In the genomic region with DNA sequence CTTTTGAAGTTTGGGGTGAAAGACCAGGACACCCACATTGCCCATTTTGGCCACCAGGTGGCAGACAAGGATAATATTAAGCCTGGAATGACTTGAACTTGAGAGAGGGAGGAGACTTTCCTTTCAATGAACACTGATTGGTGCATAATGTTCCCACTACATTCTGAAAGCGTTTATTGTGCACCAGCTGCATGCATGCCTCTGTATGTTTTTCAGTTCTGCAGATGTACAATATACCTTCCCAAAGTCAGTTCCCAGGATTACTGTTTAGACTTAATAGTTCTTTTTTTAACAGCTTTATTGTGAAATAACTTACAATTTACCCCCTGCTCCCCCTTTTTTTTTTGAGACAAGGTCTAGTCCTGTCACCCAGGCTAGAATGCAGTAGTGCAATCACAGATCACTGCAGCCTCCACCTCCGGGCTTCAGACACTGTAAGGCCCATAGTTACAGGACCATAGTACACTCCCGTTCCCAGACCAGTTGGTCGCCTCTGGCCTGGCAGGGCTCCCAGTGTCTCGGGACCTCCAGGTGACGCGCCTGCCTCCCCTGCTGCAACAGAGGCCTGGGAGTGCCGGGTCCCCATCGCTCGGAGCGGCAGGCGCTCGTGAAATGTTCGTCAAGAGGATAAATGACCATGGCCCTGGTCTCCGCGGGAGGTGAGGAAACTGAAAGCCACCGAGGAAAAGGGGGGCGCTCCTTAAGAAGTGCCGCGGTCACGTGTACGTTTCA, we compare ENCODE assay signal across 8 cellular contexts. TPM values are rescaled to one million over a fixed set of nuclear protein-coding genes. Genes with fewer than 3 reads are reported as not detected.
DNase-seq lines count a peak whose midpoint lies in the region; ATAC-seq, FAIRE-seq and TF ChIP-seq lines count a peak whose summit lies in the region.

No MANE protein-coding gene starts in this region.

- H3K27ac ChIP-seq in HL-60 (replicated peaks) (no peak overlapping the region), endothelial cell of umbilical vein (ENCODE audit: insufficient read depth, low read depth, low read length) (no peak overlapping the region)

- H3K4me1 ChIP-seq in NT2/D1 (ENCODE audit: insufficient read depth, insufficient read length) (peaks cover 7% of the 10 kb centered on the region), endothelial cell of umbilical vein (ENCODE audit: control insufficient read depth, extremely low read depth, insufficient read depth, low read length) (peaks cover 12% of the 10 kb centered on the region), mucosa of descending colon (ENCODE audit: low read depth) (peaks cover 15% of the 10 kb centered on the region)

- dilution Hi-C loops in endothelial cell of umbilical vein (cut with MboI; ENCODE audit: extremely low pct_ligation_motif_present, low sequenced_read_pairs), result no loop called here

- H3K4me3 ChIP-seq in AG09309 (ENCODE audit: control insufficient read depth, low read depth, low read length) (peak overlapping the region; percentile 50), HL-60 (replicated peaks; ENCODE audit: insufficient read depth, low read length) (peak overlapping the region; percentile 22), NT2/D1 (ENCODE audit: insufficient read length, low read depth) (peak overlapping the region; percentile 35), endothelial cell of umbilical vein (replicated peaks in 1 of 3; ENCODE audit: insufficient read depth in 1 of 3, low read depth in 1 of 3, low read length in 3 of 3) (peak overlapping the region; percentile 18 to 45 (median 33)), mucosa of descending colon (no peak overlapping the region)

- FAIRE-seq in endothelial cell of umbilical vein (lab: Jason Lieb, UNC), result peak; percentile 97

- TF ChIP-seq CTCF in AG09309 (IDR thresholded peaks at IDR 0.05; ENCODE audit: control insufficient read depth, insufficient read depth, low read depth, low read length, missing control alignments), result peak; percentile 82
- peak; percentile 83 for TF ChIP-seq CTCF in HL-60 (IDR thresholded peaks at IDR 0.05; ENCODE audit: insufficient read depth, low read length)
- peak; percentile 80 to 95 for TF ChIP-seq CTCF in endothelial cell of umbilical vein (IDR thresholded peaks at IDR 0.05; ENCODE audit: extremely low read depth in 1 of 2, insufficient read depth in 1 of 2, low read depth in 1 of 2, low read length in 2 of 2)
- TF ChIP-seq CTCF in mucosa of descending colon (IDR thresholded peaks at IDR 0.05), result peak; percentile 71

- peak; percentile 59 for ATAC-seq in GM18870 (IDR thresholded peaks at IDR 0.05; ENCODE audit: unreplicated experiment)
- peak; percentile 87 for ATAC-seq in mucosa of descending colon

- peaks cover 28% of the 10 kb centered on the region for H3K27me3 ChIP-seq in HL-60 (ENCODE audit: insufficient read depth, poor library complexity, severe bottlenecking)
- H3K27me3 ChIP-seq in NT2/D1 (ENCODE audit: insufficient read depth, insufficient read length), result peaks cover 31% of the 10 kb centered on the region
- H3K27me3 ChIP-seq in endothelial cell of umbilical vein (ENCODE audit: control insufficient read depth in 2 of 2, insufficient read depth in 2 of 2, low read length in 2 of 2), result peaks cover 4 to 10% of the 10 kb centered on the region in 2 experiments

- H3K9ac ChIP-seq in NT2/D1 (ENCODE audit: insufficient read length, low read depth) (peak overlapping the region; percentile 46), endothelial cell of umbilical vein (replicated peaks; ENCODE audit: extremely low read depth, insufficient read depth, low read length) (no peak overlapping the region)

- no TSS peak for BruUV-seq in endothelial cell of umbilical vein (replicated peaks; lab: Mats Ljungman, UMichigan)

- H3K9me3 ChIP-seq in NT2/D1 (ENCODE audit: insufficient read depth, low read length), result peaks cover 11% of the 10 kb centered on the region
- no peaks in the 10 kb centered on the region for H3K9me3 ChIP-seq in endothelial cell of umbilical vein (replicated peaks; ENCODE audit: control insufficient read depth, insufficient read depth, low read length)
- H3K9me3 ChIP-seq in mucosa of descending colon, result no peaks in the 10 kb centered on the region

- peak overlapping the region; percentile 73 for H3K4me2 ChIP-seq in endothelial cell of umbilical vein (ENCODE audit: insufficient read depth, low read length)

- TF ChIP-seq POLR2A in endothelial cell of umbilical vein (IDR thresholded peaks at IDR 0.05; ENCODE audit: low read depth, low read length), result no peak

- H3K9me1 ChIP-seq in endothelial cell of umbilical vein (replicated peaks; ENCODE audit: control insufficient read depth, extremely low read depth, insufficient read depth, low read length), result no peaks in the 10 kb centered on the region

- intact Hi-C loops in endothelial cell of umbilical vein (cut with micrococcal nuclease) (loop anchor here (1.0 kb wide), 2 partner anchors 52 to 518 kb away; no protein-coding TSS in a partner anchor), mucosa of descending colon (cut with DNase I, micrococcal nuclease) (no loop called here)

- H3K36me3 ChIP-seq in NT2/D1 (ENCODE audit: insufficient read depth, insufficient read length, low read length) (peaks cover 17% of the 10 kb centered on the region), endothelial cell of umbilical vein (ENCODE audit: control insufficient read depth in 2 of 2, extremely low read depth in 1 of 2, insufficient read depth in 2 of 2, low read length in 2 of 2) (peaks cover 0 to 10% of the 10 kb centered on the region in 2 experiments), mucosa of descending colon (ENCODE audit: low read depth) (no peaks in the 10 kb centered on the region)

- CTCF ChIA-PET in endothelial cell of umbilical vein (lab: Charles Lee), result interaction anchor here (0.9 to 3.4 kb wide), 8 partner anchors 11 to 238 kb away, joined by 3 to 18 read pairs (median 4); a partner anchor contains a TSS

- DNase-seq in AG09309 (ENCODE audit: low read depth), result peak; percentile 53
- DNase-seq in HL-60 (ENCODE audit: low read depth in 1 of 2, low spot score in 1 of 2), result peak; percentile 38 to 79
- DNase-seq in NT2/D1 (ENCODE audit: low read depth, low spot score), result peak; percentile 78
- peak; percentile 43 for DNase-seq in activated CD8-positive, alpha-beta memory T cell treated with anti-CD3 and anti-CD28 coated beads, Interleukin-2, amount 50 U/mL, for 1 hour (ENCODE audit: extremely low read depth)
- peak; percentile 90 for DNase-seq in endothelial cell of umbilical vein (ENCODE audit: low read depth, low spot score)
- DNase-seq in mucosa of descending colon, result peak; percentile 73 to 97 (median 84)
- peak; percentile 64 to 70 for DNase-seq in stimulated activated CD8-positive, alpha-beta memory T cell treated with anti-CD3 and anti-CD28 coated beads, Interleukin-2, amount 100 ng/mL, for 1 hour (ENCODE audit: low read depth in 2 of 2)

- H3K79me2 ChIP-seq in endothelial cell of umbilical vein (ENCODE audit: control insufficient read depth, insufficient read depth, low read length), result no peaks in the 10 kb centered on the region

- H4K20me1 ChIP-seq in endothelial cell of umbilical vein (replicated peaks; ENCODE audit: control insufficient read depth, extremely low read depth, insufficient read depth, low read length), result no peaks in the 10 kb centered on the region

- POLR2A ChIA-PET in endothelial cell of umbilical vein (lab: Charles Lee), result no interaction called here

- peak overlapping the region; percentile 72 for H2AFZ ChIP-seq in endothelial cell of umbilical vein (ENCODE audit: low read depth, low read length)

RNA-seq across cellular contexts. Expression of a gene that starts 12.2 kb away (rescaled TPM):
- total RNA-seq in endothelial cell of umbilical vein (24.5 and 28.8 TPM in 2 replicates), mucosa of descending colon (100 to 1,000 TPM; 180 to 566 (median 456) TPM)
- polyA plus RNA-seq in endothelial cell of umbilical vein, result 19.1 and 19.6 TPM in 2 replicates
- 14.4 and 18.0 TPM in 2 replicates for polyA plus RNA-seq in endothelial cell of umbilical vein (2011; cell fraction: cytosol; rRNA removed)
- polyA plus RNA-seq in endothelial cell of umbilical vein (2011; cell fraction: nucleus; rRNA removed), result 24.0 and 25.8 TPM in 2 replicates
- 16.7 and 17.6 TPM in 2 replicates for polyA plus RNA-seq in endothelial cell of umbilical vein (2012)
- 21.2 and 23.0 TPM in 2 replicates for polyA minus RNA-seq in endothelial cell of umbilical vein
- polyA minus RNA-seq in endothelial cell of umbilical vein (2011; cell fraction: cytosol; rRNA and poly(A)+ RNA removed), result 20.5 TPM
- polyA minus RNA-seq in endothelial cell of umbilical vein (2011; cell fraction: nucleus; rRNA and poly(A)+ RNA removed), result 18.0 and 19.3 TPM in 2 replicates

RNA-seq across cellular contexts. Expression of a gene that starts 13.3 kb away (rescaled TPM):
- 78.7 and 85.2 TPM in 2 replicates for total RNA-seq in endothelial cell of umbilical vein
- polyA plus RNA-seq in endothelial cell of umbilical vein, result 314 and 423 TPM in 2 replicates
- polyA plus RNA-seq in endothelial cell of umbilical vein (2011; cell fraction: cytosol; rRNA removed), result 227 and 251 TPM in 2 replicates
- polyA plus RNA-seq in endothelial cell of umbilical vein (2011; cell fraction: nucleus; rRNA removed), result 77.1 and 88.7 TPM in 2 replicates
- 119 and 151 TPM in 2 replicates for polyA plus RNA-seq in endothelial cell of umbilical vein (2012)
- 134 and 146 TPM in 2 replicates for polyA minus RNA-seq in endothelial cell of umbilical vein
- 80.5 TPM for polyA minus RNA-seq in endothelial cell of umbilical vein (2011; cell fraction: cytosol; rRNA and poly(A)+ RNA removed)
- polyA minus RNA-seq in endothelial cell of umbilical vein (2011; cell fraction: nucleus; rRNA and poly(A)+ RNA removed), result 11.1 and 15.7 TPM in 2 replicates
- total RNA-seq in mucosa of descending colon, result 10 to 100 TPM; 72.5 to 78.1 (median 76.5) TPM

RNA-seq across cellular contexts. Expression of a gene that starts 13.6 kb away (rescaled TPM):
- total RNA-seq in endothelial cell of umbilical vein (not detected in 2 replicates), mucosa of descending colon (100 to 1,000 TPM in 2 of 3 donors, 10 to 100 TPM in 1; 86.5 to 264 (median 199) TPM)
- 0.10 and 0.13 TPM in 2 replicates for polyA plus RNA-seq in endothelial cell of umbilical vein
- 0.04 TPM in 1 of 2 replicates, not detected in the other for polyA plus RNA-seq in endothelial cell of umbilical vein (2011; cell fraction: cytosol; rRNA removed)
- 0.70 and 0.80 TPM in 2 replicates for polyA plus RNA-seq in endothelial cell of umbilical vein (2011; cell fraction: nucleus; rRNA removed)
- 0.07 and 0.42 TPM in 2 replicates for polyA plus RNA-seq in endothelial cell of umbilical vein (2012)
- 0.91 TPM in 1 of 2 replicates, not detected in the other for polyA minus RNA-seq in endothelial cell of umbilical vein
- polyA minus RNA-seq in endothelial cell of umbilical vein (2011; cell fraction: cytosol; rRNA and poly(A)+ RNA removed), result 2.8 TPM
- 0.19 TPM in 1 of 2 replicates, not detected in the other for polyA minus RNA-seq in endothelial cell of umbilical vein (2011; cell fraction: nucleus; rRNA and poly(A)+ RNA removed)

RNA-seq across cellular contexts. Expression of a gene that starts 22.1 kb away (rescaled TPM):
- total RNA-seq in endothelial cell of umbilical vein (0.22 and 0.46 TPM in 2 replicates), mucosa of descending colon (10 to 100 TPM in 1 of 3 donors, 1 to 10 TPM in 2; 1.3 to 11.6 (median 1.3) TPM)
- 0.48 and 0.60 TPM in 2 replicates for polyA plus RNA-seq in endothelial cell of umbilical vein
- polyA plus RNA-seq in endothelial cell of umbilical vein (2011; cell fraction: cytosol; rRNA removed), result 0.17 and 0.25 TPM in 2 replicates
- polyA plus RNA-seq in endothelial cell of umbilical vein (2011; cell fraction: nucleus; rRNA removed), result 0.75 and 0.88 TPM in 2 replicates
- 0.27 and 0.38 TPM in 2 replicates for polyA plus RNA-seq in endothelial cell of umbilical vein (2012)
- polyA minus RNA-seq in endothelial cell of umbilical vein, result 0.17 and 0.40 TPM in 2 replicates
- polyA minus RNA-seq in endothelial cell of umbilical vein (2011; cell fraction: cytosol; rRNA and poly(A)+ RNA removed), result not detected
- polyA minus RNA-seq in endothelial cell of umbilical vein (2011; cell fraction: nucleus; rRNA and poly(A)+ RNA removed), result not detected in 2 replicates

RNA-seq across cellular contexts. Expression of a gene that starts 28.8 kb away (rescaled TPM):
- total RNA-seq in endothelial cell of umbilical vein, result not detected in 2 replicates
- polyA plus RNA-seq in endothelial cell of umbilical vein, result not detected in 2 replicates
- not detected in 2 replicates for polyA plus RNA-seq in endothelial cell of umbilical vein (2011; cell fraction: cytosol; rRNA removed)
- polyA plus RNA-seq in endothelial cell of umbilical vein (2011; cell fraction: nucleus; rRNA removed), result not detected in 2 replicates
- not detected in 2 replicates for polyA plus RNA-seq in endothelial cell of umbilical vein (2012)
- not detected in 2 replicates for polyA minus RNA-seq in endothelial cell of umbilical vein
- not detected for polyA minus RNA-seq in endothelial cell of umbilical vein (2011; cell fraction: cytosol; rRNA and poly(A)+ RNA removed)
- polyA minus RNA-seq in endothelial cell of umbilical vein (2011; cell fraction: nucleus; rRNA and poly(A)+ RNA removed), result not detected in 2 replicates
- total RNA-seq in mucosa of descending colon, result under 1 TPM; 0.13 to 0.78 (median 0.72) TPM

Comparison
In these comparisons a context has a peak if more than half of its experiments do, and no peak if none do; other contexts are left out.
1. RNA of a gene that starts 13.6 kb away (total RNA-seq): 86.5 to 264 TPM in mucosa of descending colon; not detected in endothelial cell of umbilical vein; every median in the first group is over 10 times any median in the second.
2. Peak in every context shown above with its lines, with median percentiles within 50 percentile points of each other: DNase-seq and CTCF ChIP-seq.